ENCODE assay signal across 11 cellular contexts in the genomic region with DNA sequence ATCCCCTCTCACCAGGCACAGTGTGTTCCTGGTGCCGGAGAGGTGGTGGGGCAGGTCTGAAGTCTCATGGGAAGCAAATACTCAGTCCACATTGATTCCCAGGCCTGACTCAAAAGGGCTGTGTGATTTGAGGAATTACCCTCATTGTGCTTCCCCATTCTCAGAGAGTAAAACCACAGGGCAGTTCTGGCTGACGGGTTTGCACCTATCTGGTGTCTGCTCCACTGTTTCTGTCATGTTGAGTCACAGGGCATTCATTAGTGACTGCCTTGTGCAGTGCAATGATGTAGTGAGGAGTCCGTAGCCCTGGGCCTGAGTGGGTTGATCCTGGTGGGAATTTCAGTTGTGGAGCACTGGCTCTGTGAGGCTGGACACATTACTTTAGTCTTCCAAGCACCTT.
DNase-seq lines count a peak whose midpoint lies in the region; ATAC-seq lines count a peak whose summit lies in the region.
"Had no signal": no experiment of that assay in that cellular context is flagged by ENCODE, and none has a peak within 500 bp of the region (broad histone marks: within the 10 kb centered on the region; RNA-seq: fewer than 3 reads in every experiment).

No MANE protein-coding gene starts in this region.

- DNase-seq in SIG-M5 treated with dmso at 0.1 percent for 504 hours (lab: John Stamatoyannopoulos, UW; ENCODE audit: unreplicated experiment): peak; percentile 25
- DNase-seq in SIG-M5 (lab: John Stamatoyannopoulos, UW): no peak
- peak; percentile 21 for DNase-seq in NAMALWA (ENCODE audit: low spot score)
- no peak for DNase-seq in naive thymus-derived CD4-positive, alpha-beta T cell
- no peak for DNase-seq in neuronal stem cell (ENCODE audit: low spot score)
- no peak for DNase-seq in MG63
- DNase-seq in stimulated activated CD4-positive, alpha-beta T cell treated with anti-CD3 and anti-CD28 coated beads, Interleukin-15, amount 100 ng/mL, for 24 hours: no peak
- DNase-seq: WERI-Rb-1 had no signal

- H2BK12ac ChIP-seq in neuronal stem cell (ENCODE audit: low read length): no peak overlapping the region

- no peak overlapping the region for H2BK15ac ChIP-seq in neuronal stem cell (ENCODE audit: low read length)

- peaks cover 0 to 5% (median 0%) of the 10 kb centered on the region in 11 donors for H3K9me3 Mint-ChIP-seq in naive thymus-derived CD4-positive, alpha-beta T cell

- H4K8ac ChIP-seq in neuronal stem cell (ENCODE audit: low read depth, low read length): no peak overlapping the region

- no peaks in the 10 kb centered on the region for H3K36me3 ChIP-seq in naive thymus-derived CD4-positive, alpha-beta T cell (ENCODE audit: control insufficient read depth in 2 of 3, insufficient read depth in 3 of 3, low read length in 3 of 3)
- H3K36me3 ChIP-seq in neuronal stem cell (replicated peaks in 1 of 2; ENCODE audit: control insufficient read depth in 2 of 2, insufficient read depth in 2 of 2, low read length in 2 of 2) (no peaks in the 10 kb centered on the region), MG63 (no peaks in the 10 kb centered on the region)
- H3K36me3 ChIP-seq: thoracic aorta, WERI-Rb-1 had no signal

- H3K27ac ChIP-seq in naive thymus-derived CD4-positive, alpha-beta T cell (ENCODE audit: low read depth, low read length): no peak overlapping the region
- H3K27ac ChIP-seq in neuronal stem cell (replicated peaks; ENCODE audit: low read length): no peak overlapping the region
- H3K27ac ChIP-seq: 22Rv1, thoracic aorta, WERI-Rb-1 had no signal

- no peak overlapping the region for H3K4ac ChIP-seq in neuronal stem cell (ENCODE audit: low read length)

- H2AFZ ChIP-seq in neuronal stem cell (ENCODE audit: low read length): no peak overlapping the region

- POLR2A ChIA-PET in naive thymus-derived CD4-positive, alpha-beta T cell (lab: Charles Lee): no interaction called here

- H2BK120ac ChIP-seq in neuronal stem cell (ENCODE audit: low read depth, low read length): no peak overlapping the region

- no peak overlapping the region for H4K91ac ChIP-seq in neuronal stem cell (ENCODE audit: low read depth, low read length, poor library complexity)

- H3K4me1 ChIP-seq in naive thymus-derived CD4-positive, alpha-beta T cell (ENCODE audit: control insufficient read depth in 2 of 2, insufficient read depth in 2 of 2, low read length in 2 of 2): no peaks in the 10 kb centered on the region
- peaks cover 0 to 3% of the 10 kb centered on the region in 2 donors for H3K4me1 ChIP-seq in neuronal stem cell (ENCODE audit: control insufficient read depth in 2 of 2, insufficient read depth in 1 of 2, low read depth in 1 of 2, low read length in 2 of 2)

- no peak overlapping the region for H3K14ac ChIP-seq in neuronal stem cell (ENCODE audit: low read length)

- no peaks in the 10 kb centered on the region for H3K9me3 ChIP-seq in naive thymus-derived CD4-positive, alpha-beta T cell (ENCODE audit: control insufficient read depth in 2 of 3, low read length in 3 of 3)
- H3K9me3 ChIP-seq in neuronal stem cell (replicated peaks in 1 of 2; ENCODE audit: control insufficient read depth in 2 of 2, insufficient read depth in 1 of 2, low read depth in 1 of 2, low read length in 2 of 2) (peaks cover 0 to 2% of the 10 kb centered on the region in 2 donors), MG63 (no peaks in the 10 kb centered on the region)
- H3K9me3 ChIP-seq: thoracic aorta had no signal

- CTCF ChIA-PET in naive thymus-derived CD4-positive, alpha-beta T cell (lab: Charles Lee): no interaction called here

- H3K4me3 Mint-ChIP-seq in naive thymus-derived CD4-positive, alpha-beta T cell: no peak overlapping the region

- no CpG with 5 or more reads among the region's 3 CpGs for WGBS in neuronal stem cell (ENCODE audit: extremely low coverage in 2 of 2, insufficient read length in 2 of 2, insufficient replicate concordance in 1 of 2), 2 donors

- peaks cover 0 to 9% (median 5%) of the 10 kb centered on the region in 5 donors for H3K27me3 Mint-ChIP-seq in naive thymus-derived CD4-positive, alpha-beta T cell

- H3K36me3 Mint-ChIP-seq in naive thymus-derived CD4-positive, alpha-beta T cell: no peaks in the 10 kb centered on the region

- no peak overlapping the region for H3K4me2 ChIP-seq in neuronal stem cell (ENCODE audit: insufficient read depth, low read length, poor library complexity, severe bottlenecking)

- no peak overlapping the region for H3K23ac ChIP-seq in neuronal stem cell (ENCODE audit: low read depth, low read length, poor library complexity)

- no peak overlapping the region for H2BK5ac ChIP-seq in neuronal stem cell (ENCODE audit: low read length)

- no peaks in the 10 kb centered on the region for H3K79me1 ChIP-seq in neuronal stem cell (ENCODE audit: low read depth, low read length)

- H3K9ac ChIP-seq in neuronal stem cell (ENCODE audit: low read depth, low read length, poor library complexity): no peak overlapping the region

- peak; percentile 83 for ATAC-seq in HG02798 (IDR thresholded peaks at IDR 0.05; ENCODE audit: poor library complexity, unreplicated experiment)
- ATAC-seq in naive thymus-derived CD4-positive, alpha-beta T cell: peak; percentile 89

- H3K27me3 ChIP-seq in naive thymus-derived CD4-positive, alpha-beta T cell (ENCODE audit: control insufficient read depth in 2 of 2, insufficient read depth in 2 of 2, low read length in 2 of 2): no peaks in the 10 kb centered on the region
- H3K27me3 ChIP-seq in neuronal stem cell (ENCODE audit: control insufficient read depth in 3 of 3, insufficient read depth in 3 of 3, low read depth in 1 of 3, low read length in 3 of 3) (no peaks in the 10 kb centered on the region), MG63 (no peaks in the 10 kb centered on the region)

- no peak overlapping the region for H3K27ac Mint-ChIP-seq in naive thymus-derived CD4-positive, alpha-beta T cell

- H3K18ac ChIP-seq in neuronal stem cell (ENCODE audit: low read length): no peak overlapping the region

- peaks cover 0 to 3% (median 0%) of the 10 kb centered on the region in 7 donors for H3K4me1 Mint-ChIP-seq in naive thymus-derived CD4-positive, alpha-beta T cell

- intact Hi-C loops in naive thymus-derived CD4-positive, alpha-beta T cell (cut with micrococcal nuclease): no loop called here

- no peak overlapping the region for H3K4me3 ChIP-seq in naive thymus-derived CD4-positive, alpha-beta T cell (ENCODE audit: low read length)
- H3K4me3 ChIP-seq in neuronal stem cell (ENCODE audit: low read length in 2 of 2) (no peak overlapping the region), MG63 (no peak overlapping the region)
- H3K4me3 ChIP-seq: thoracic aorta had no signal

- H2AK5ac ChIP-seq in neuronal stem cell (ENCODE audit: low read depth, low read length): no peak overlapping the region

Comparison
In these comparisons a context has a peak if more than half of its experiments do, and no peak if none do; other contexts are left out.
1. DNase-seq: peak in SIG-M5 treated with dmso at 0.1 percent for 504 hours (single experiment) and NAMALWA (single experiment); none in SIG-M5 (single experiment), naive thymus-derived CD4-positive, alpha-beta T cell (0 of 9), neuronal stem cell (single experiment), MG63 (single experiment) and stimulated activated CD4-positive, alpha-beta T cell treated with anti-CD3 and anti-CD28 coated beads, Interleukin-15, amount 100 ng/mL, for 24 hours (single experiment).